8 cellular contexts compared by ENCODE assay signal in the genomic region with DNA sequence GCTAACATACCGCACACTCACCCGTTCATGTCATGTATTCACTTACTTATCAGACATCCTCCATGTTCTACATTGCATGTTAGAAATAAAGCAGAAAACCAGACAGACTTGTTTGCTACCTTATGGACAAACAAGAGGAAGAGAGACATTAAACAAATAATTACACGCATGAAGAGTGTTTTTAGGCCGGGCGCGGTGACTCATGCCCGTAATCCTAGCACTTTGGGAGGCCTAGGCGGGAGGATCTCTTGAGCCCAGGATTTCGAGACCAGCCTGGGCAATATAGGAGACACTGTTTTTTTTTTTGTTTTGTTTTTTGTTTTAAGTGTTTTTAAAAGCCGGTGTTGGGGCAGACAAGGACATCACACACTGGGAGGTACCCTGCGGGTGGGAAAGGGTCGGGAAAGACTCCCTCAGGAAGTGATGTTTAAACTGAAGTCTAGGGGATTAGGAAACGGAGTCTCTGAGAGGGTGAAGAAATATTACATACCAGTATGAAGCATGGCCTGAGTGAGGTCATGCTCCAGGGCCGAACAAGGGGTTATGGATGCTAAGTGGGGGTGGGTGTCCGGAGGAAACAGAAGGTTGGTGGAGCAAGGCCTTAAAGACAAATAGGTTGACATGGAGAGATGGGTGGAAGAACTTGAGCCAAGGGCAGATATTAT. TPM values are rescaled to one million over a fixed set of nuclear protein-coding genes. Genes with fewer than 3 reads are reported as not detected.
DNase-seq lines count a peak whose midpoint lies in the region; ATAC-seq and TF ChIP-seq lines count a peak whose summit lies in the region.

No MANE protein-coding gene starts in this region.

- no peaks in the 10 kb centered on the region for H3K36me3 ChIP-seq in OCI-LY7 (ENCODE audit: insufficient read depth, low read length)
- H3K36me3 ChIP-seq in endocrine pancreas (ENCODE audit: control insufficient read depth, insufficient read depth, low read length) = no peaks in the 10 kb centered on the region
- no peaks in the 10 kb centered on the region for H3K36me3 ChIP-seq in trophoblast cell (ENCODE audit: control insufficient read depth in 1 of 2, insufficient read depth in 2 of 2, low read length in 2 of 2)
- no peaks in the 10 kb centered on the region for H3K36me3 ChIP-seq in SK-N-SH (replicated peaks in 1 of 2; ENCODE audit: control insufficient read depth in 1 of 2, insufficient read depth in 2 of 2, low read length in 1 of 2)

- H3K4me1 ChIP-seq in OCI-LY7 (ENCODE audit: insufficient read depth, low read length, poor library complexity, severe bottlenecking) (peaks cover 71% of the 10 kb centered on the region), endocrine pancreas (ENCODE audit: control insufficient read depth, insufficient read depth, low read length) (peaks cover 11% of the 10 kb centered on the region), trophoblast cell (ENCODE audit: control insufficient read depth in 1 of 2, insufficient read depth in 2 of 2, low read length in 2 of 2) (peaks cover 3 to 14% of the 10 kb centered on the region in 2 experiments), SK-N-SH (ENCODE audit: control insufficient read depth in 1 of 2, insufficient read depth in 2 of 2, low read depth in 1 of 2, low read length in 1 of 2) (peaks cover 17 to 19% of the 10 kb centered on the region in 2 experiments; a peak in 3 of 4 replicates)

- H3K4me3 ChIP-seq in OCI-LY7 (ENCODE audit: low read depth, low read length, poor library complexity, severe bottlenecking) = peak overlapping the region; percentile 72
- H3K4me3 ChIP-seq in endocrine pancreas (ENCODE audit: control insufficient read depth, insufficient read depth, low read length) = peak overlapping the region; percentile 32
- H3K4me3 ChIP-seq in trophoblast cell (ENCODE audit: low read depth, low read length) = no peak overlapping the region
- no peak overlapping the region for H3K4me3 ChIP-seq in SK-N-SH (ENCODE audit: low read depth in 2 of 2, low read length in 1 of 2)

- H3K79me2 ChIP-seq in OCI-LY7 (ENCODE audit: insufficient read depth, low read depth, low read length) (peaks cover 25% of the 10 kb centered on the region), trophoblast cell (ENCODE audit: control insufficient read depth, insufficient read depth, low read length, poor library complexity) (peaks cover 12% of the 10 kb centered on the region), SK-N-SH (ENCODE audit: insufficient read depth) (peaks cover 22% of the 10 kb centered on the region)

- no peak overlapping the region for H2BK120ac ChIP-seq in trophoblast cell (ENCODE audit: insufficient read depth, low read length, poor library complexity)

- peaks cover 14% of the 10 kb centered on the region for H3F3A ChIP-seq in SK-N-SH (replicated peaks; ENCODE audit: insufficient read depth)

- no peak overlapping the region for H2BK5ac ChIP-seq in trophoblast cell (ENCODE audit: low read depth, low read length, poor library complexity)

- DNase-seq in DMS53 treated with DMSO at 0.1 percent for 48 hours (lab: John Stamatoyannopoulos, UW; ENCODE audit: unreplicated experiment) (peak; percentile 92), OCI-LY7 (ENCODE audit: low spot score) (no peak), trophoblast cell (peak; percentile 87 to 90), SK-N-SH (no peak), NOMO-1 (lab: John Stamatoyannopoulos, UW; ENCODE audit: unreplicated experiment in 2 of 2) (no peak)

- H3K79me1 ChIP-seq in trophoblast cell (ENCODE audit: low read length) = peaks cover 24% of the 10 kb centered on the region

- no peak overlapping the region for H3K18ac ChIP-seq in trophoblast cell (ENCODE audit: low read length)

- CTCF ChIA-PET in OCI-LY7 (lab: Charles Lee; ENCODE audit: unreplicated experiment) = no interaction called here
- CTCF ChIA-PET in SK-N-SH (lab: Yijun Ruan, JAX) = interaction anchor here (0.5 to 1.5 kb wide), 6 partner anchors 9 to 441 kb away, joined by 3 to 4 read pairs (median 4); no protein-coding TSS in a partner anchor

- no peaks in the 10 kb centered on the region for H3K9me3 ChIP-seq in OCI-LY7 (ENCODE audit: low read length)
- H3K9me3 ChIP-seq in endocrine pancreas (ENCODE audit: control insufficient read depth, low read length) = no peaks in the 10 kb centered on the region
- no peaks in the 10 kb centered on the region for H3K9me3 ChIP-seq in trophoblast cell (ENCODE audit: insufficient read depth, low read depth, low read length)
- H3K9me3 ChIP-seq in SK-N-SH = no peaks in the 10 kb centered on the region

- no peak for TF ChIP-seq EP300 in SK-N-SH (IDR thresholded peaks at IDR 0.05; ENCODE audit: borderline replicate concordance in 1 of 2, low read depth in 1 of 2, low read length in 1 of 2)

- TF ChIP-seq RAD21 in SK-N-SH (IDR thresholded peaks at IDR 0.05; ENCODE audit: low read length) = no peak

- H3K4me2 ChIP-seq in OCI-LY7 (ENCODE audit: low read length) (peak overlapping the region; percentile 83), trophoblast cell (ENCODE audit: low read length) (no peak overlapping the region), SK-N-SH (no peak overlapping the region)

- no peak overlapping the region for H2BK12ac ChIP-seq in trophoblast cell (ENCODE audit: low read length)

- H3K27me3 ChIP-seq in endocrine pancreas (ENCODE audit: control insufficient read depth, insufficient read depth, low read length) = no peaks in the 10 kb centered on the region
- no peaks in the 10 kb centered on the region for H3K27me3 ChIP-seq in trophoblast cell (ENCODE audit: insufficient read depth, low read length)
- no peaks in the 10 kb centered on the region for H3K27me3 ChIP-seq in SK-N-SH (ENCODE audit: insufficient read depth)

- H4K8ac ChIP-seq in trophoblast cell (ENCODE audit: low read depth, low read length) = no peak overlapping the region

- WGBS in trophoblast cell (ENCODE audit: extremely low coverage, insufficient coverage, insufficient read length) = no CpG with 5 or more reads among the region's 15 CpGs
- WGBS in SK-N-SH (ENCODE audit: low lambda C conversion rate) = 83% methylated on average over 15 of the region's 15 CpGs

- ATAC-seq in GM19023 (IDR thresholded peaks at IDR 0.05; ENCODE audit: unreplicated experiment) = no peak
- no peak for ATAC-seq in HG03280 (IDR thresholded peaks at IDR 0.05; ENCODE audit: unreplicated experiment)

- TF ChIP-seq CTCF in OCI-LY7 (conservative IDR thresholded peaks at IDR 0.05; ENCODE audit: low read length) (0 out of 2 replicates have a peak, but pooled peaks have one; percentile 3), SK-N-SH (IDR thresholded peaks at IDR 0.05) (no peak)

- H4K20me1 ChIP-seq in OCI-LY7 (ENCODE audit: insufficient read depth, low read length) (peaks cover 12% of the 10 kb centered on the region), SK-N-SH (ENCODE audit: insufficient read depth) (peaks cover 13% of the 10 kb centered on the region)

- BruUV-seq in OCI-LY7 (replicated peaks; lab: Mats Ljungman, UMichigan) = no TSS peak

- no peak overlapping the region for H4K12ac ChIP-seq in trophoblast cell (ENCODE audit: low read depth, low read length)

- no peak overlapping the region for H3K4ac ChIP-seq in trophoblast cell (ENCODE audit: low read depth, low read length)

- H2AFZ ChIP-seq in OCI-LY7 (ENCODE audit: low read length) = peak overlapping the region; percentile 96; the same call in 1 of the 2 replicates
- peak overlapping the region; percentile 30 for H2AFZ ChIP-seq in trophoblast cell (ENCODE audit: insufficient read depth, low read length, poor library complexity)
- H2AFZ ChIP-seq in SK-N-SH (ENCODE audit: low read depth) = no peak overlapping the region

- H2AK5ac ChIP-seq in trophoblast cell (ENCODE audit: low read length) = no peak overlapping the region

- intact Hi-C loops in OCI-LY7 (cut with micrococcal nuclease; ENCODE audit: unreplicated experiment) = loop anchor here (10.0 kb wide), 1 partner anchor 307 kb away; no protein-coding TSS in a partner anchor

- no peak overlapping the region for H4K91ac ChIP-seq in trophoblast cell (ENCODE audit: low read depth, low read length)

- POLR2A ChIA-PET in OCI-LY7 (lab: Charles Lee) (interaction anchor here (0.5 to 1.5 kb wide), 8 partner anchors 13 to 589 kb away, joined by 3 to 9 read pairs (median 4); no protein-coding TSS in a partner anchor), SK-N-SH (lab: Yijun Ruan, JAX) (no interaction called here)

- H3K23ac ChIP-seq in trophoblast cell (ENCODE audit: low read length) = no peak overlapping the region

- H3K9ac ChIP-seq in endocrine pancreas (ENCODE audit: control insufficient read depth, insufficient read depth, low read length) = no peak overlapping the region
- no peak overlapping the region for H3K9ac ChIP-seq in trophoblast cell (ENCODE audit: low read length)
- H3K9ac ChIP-seq in SK-N-SH = no peak overlapping the region

- H3K27ac ChIP-seq in OCI-LY7 (ENCODE audit: low read depth, low read length, poor library complexity, severe bottlenecking) (peak overlapping the region; percentile 77), trophoblast cell (ENCODE audit: low read depth, low read length) (no peak overlapping the region), SK-N-SH (ENCODE audit: low read depth in 2 of 2, low read length in 1 of 2) (no peak overlapping the region)

- H3K14ac ChIP-seq in trophoblast cell (ENCODE audit: low read length) = peak overlapping the region; percentile 48

- H3K9me2 ChIP-seq in OCI-LY7 (ENCODE audit: insufficient read depth, low read length) (no peaks in the 10 kb centered on the region), SK-N-SH (no peaks in the 10 kb centered on the region)

TF ChIP-seq in SK-N-SH, 30 proteins besides CTCF, POLR2A, EP300 and RAD21:
- TF ChIP-seq TCF12 (IDR thresholded peaks at IDR 0.05) = no peak
- no peak for TF ChIP-seq YY1 (IDR thresholded peaks at IDR 0.05; ENCODE audit: low read depth)
- TF ChIP-seq, protein P1, sequence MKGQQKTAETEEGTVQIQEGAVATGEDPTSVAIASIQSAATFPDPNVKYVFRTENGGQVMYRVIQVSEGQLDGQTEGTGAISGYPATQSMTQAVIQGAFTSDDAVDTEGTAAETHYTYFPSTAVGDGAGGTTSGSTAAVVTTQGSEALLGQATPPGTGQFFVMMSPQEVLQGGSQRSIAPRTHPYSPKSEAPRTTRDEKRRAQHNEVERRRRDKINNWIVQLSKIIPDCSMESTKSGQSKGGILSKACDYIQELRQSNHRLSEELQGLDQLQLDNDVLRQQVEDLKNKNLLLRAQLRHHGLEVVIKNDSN (IDR thresholded peaks at IDR 0.05; ENCODE audit: borderline replicate concordance, low read depth) = no peak
TF ChIP-seq in SK-N-SH: peak in this region for 0.

RNA-seq across cellular contexts. Expression of a gene that starts 2.1 kb away (rescaled TPM):
- total RNA-seq in OCI-LY7 (2014; rRNA removed; shearing (Covaris generic)) = 26.3 and 34.6 TPM in 2 replicates
- total RNA-seq in OCI-LY7 (2022) = 53.0 and 64.9 TPM in 2 replicates
- polyA plus RNA-seq in trophoblast cell (2013) = 28.3 and 28.6 TPM in 2 replicates
- polyA plus RNA-seq in SK-N-SH (2012; rRNA removed) = 9.3 and 10.8 TPM in 2 replicates
- 9.3 and 9.6 TPM in 2 replicates for polyA plus RNA-seq in SK-N-SH (2012; cell fraction: cytosol; rRNA removed)
- polyA plus RNA-seq in SK-N-SH (2012; cell fraction: nucleus; rRNA removed) = 45.6 and 46.7 TPM in 2 replicates

Comparison
In these comparisons a context has a peak if more than half of its experiments do, and no peak if none do; other contexts are left out.
1. DNase-seq: peak in DMS53 treated with DMSO at 0.1 percent for 48 hours (single experiment) and trophoblast cell (2 of 2); none in OCI-LY7 (single experiment), SK-N-SH (single experiment) and NOMO-1 (0 of 2).
2. H3K4me3 ChIP-seq: peak in OCI-LY7 (single experiment) and endocrine pancreas (single experiment); none in trophoblast cell (single experiment) and SK-N-SH (0 of 2).